ENCODE assay signal across 1 cellular context in the genomic region with DNA sequence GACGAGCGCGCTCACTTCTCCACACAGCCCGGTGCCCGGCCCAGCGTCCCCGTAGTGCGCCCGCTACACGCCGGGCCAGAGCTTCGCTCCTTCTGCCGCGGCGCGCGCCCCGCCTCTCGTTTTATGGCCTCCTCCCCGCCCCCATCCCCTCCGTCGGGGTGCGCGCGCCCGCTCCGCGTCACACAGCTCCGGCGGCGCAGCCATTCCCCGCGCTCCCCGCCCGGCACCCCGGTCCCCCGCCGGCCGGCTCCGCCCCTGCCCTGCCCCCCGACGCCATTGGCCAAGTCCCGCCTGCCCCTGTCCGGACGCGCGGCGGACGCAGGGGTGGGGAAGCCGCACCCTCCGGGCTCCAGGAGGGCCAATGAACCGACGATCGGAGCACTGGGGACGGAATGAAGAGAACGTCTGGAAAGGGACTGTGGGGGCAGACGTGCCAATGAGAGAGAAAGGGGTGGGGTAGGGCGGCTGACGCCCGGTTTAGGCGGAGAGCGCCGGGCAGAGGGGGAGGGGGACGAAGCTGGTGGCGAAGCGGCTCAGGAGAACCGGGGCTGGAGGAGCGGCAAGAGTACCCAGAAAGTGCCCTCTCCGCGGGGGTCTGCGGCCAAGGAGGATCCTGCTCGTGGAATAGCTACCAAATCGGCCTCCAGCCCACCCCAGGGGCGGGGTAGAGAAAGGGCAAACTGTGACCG.
TF ChIP-seq lines count a peak whose summit lies in the region.

A gene with protein sequence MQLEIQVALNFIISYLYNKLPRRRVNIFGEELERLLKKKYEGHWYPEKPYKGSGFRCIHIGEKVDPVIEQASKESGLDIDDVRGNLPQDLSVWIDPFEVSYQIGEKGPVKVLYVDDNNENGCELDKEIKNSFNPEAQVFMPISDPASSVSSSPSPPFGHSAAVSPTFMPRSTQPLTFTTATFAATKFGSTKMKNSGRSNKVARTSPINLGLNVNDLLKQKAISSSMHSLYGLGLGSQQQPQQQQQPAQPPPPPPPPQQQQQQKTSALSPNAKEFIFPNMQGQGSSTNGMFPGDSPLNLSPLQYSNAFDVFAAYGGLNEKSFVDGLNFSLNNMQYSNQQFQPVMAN (minus strand): TSS at position 94 of the 689 bp plus-strand sequence. CDS start 2,337 bp downstream, outside the sequence.

TF ChIP-seq in GM23338, 12 proteins besides CTCF, POLR2A, EP300 and RAD21 (continued from another document):
- TF ChIP-seq STAT1 (IDR thresholded peaks at IDR 0.05; ENCODE audit: unreplicated experiment) (no peak), NANOG (IDR thresholded peaks at IDR 0.05; ENCODE audit: borderline replicate concordance) (no peak), ZNF331 (CRISPR knock-in tag; IDR thresholded peaks at IDR 0.05; ENCODE audit: low read depth) (no peak), EZH2phosphoT487 (IDR thresholded peaks at IDR 0.05; ENCODE audit: unreplicated experiment) (no peak), EZH2 (IDR thresholded peaks at IDR 0.05; ENCODE audit: low read depth, unreplicated experiment) (no peak), JUNB (IDR thresholded peaks at IDR 0.05; ENCODE audit: unreplicated experiment) (no peak)
- TF ChIP-seq, protein P1, sequence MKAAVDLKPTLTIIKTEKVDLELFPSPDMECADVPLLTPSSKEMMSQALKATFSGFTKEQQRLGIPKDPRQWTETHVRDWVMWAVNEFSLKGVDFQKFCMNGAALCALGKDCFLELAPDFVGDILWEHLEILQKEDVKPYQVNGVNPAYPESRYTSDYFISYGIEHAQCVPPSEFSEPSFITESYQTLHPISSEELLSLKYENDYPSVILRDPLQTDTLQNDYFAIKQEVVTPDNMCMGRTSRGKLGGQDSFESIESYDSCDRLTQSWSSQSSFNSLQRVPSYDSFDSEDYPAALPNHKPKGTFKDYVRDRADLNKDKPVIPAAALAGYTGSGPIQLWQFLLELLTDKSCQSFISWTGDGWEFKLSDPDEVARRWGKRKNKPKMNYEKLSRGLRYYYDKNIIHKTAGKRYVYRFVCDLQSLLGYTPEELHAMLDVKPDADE (IDR thresholded peaks at IDR 0.05): no peak
- TF ChIP-seq, protein P2, sequence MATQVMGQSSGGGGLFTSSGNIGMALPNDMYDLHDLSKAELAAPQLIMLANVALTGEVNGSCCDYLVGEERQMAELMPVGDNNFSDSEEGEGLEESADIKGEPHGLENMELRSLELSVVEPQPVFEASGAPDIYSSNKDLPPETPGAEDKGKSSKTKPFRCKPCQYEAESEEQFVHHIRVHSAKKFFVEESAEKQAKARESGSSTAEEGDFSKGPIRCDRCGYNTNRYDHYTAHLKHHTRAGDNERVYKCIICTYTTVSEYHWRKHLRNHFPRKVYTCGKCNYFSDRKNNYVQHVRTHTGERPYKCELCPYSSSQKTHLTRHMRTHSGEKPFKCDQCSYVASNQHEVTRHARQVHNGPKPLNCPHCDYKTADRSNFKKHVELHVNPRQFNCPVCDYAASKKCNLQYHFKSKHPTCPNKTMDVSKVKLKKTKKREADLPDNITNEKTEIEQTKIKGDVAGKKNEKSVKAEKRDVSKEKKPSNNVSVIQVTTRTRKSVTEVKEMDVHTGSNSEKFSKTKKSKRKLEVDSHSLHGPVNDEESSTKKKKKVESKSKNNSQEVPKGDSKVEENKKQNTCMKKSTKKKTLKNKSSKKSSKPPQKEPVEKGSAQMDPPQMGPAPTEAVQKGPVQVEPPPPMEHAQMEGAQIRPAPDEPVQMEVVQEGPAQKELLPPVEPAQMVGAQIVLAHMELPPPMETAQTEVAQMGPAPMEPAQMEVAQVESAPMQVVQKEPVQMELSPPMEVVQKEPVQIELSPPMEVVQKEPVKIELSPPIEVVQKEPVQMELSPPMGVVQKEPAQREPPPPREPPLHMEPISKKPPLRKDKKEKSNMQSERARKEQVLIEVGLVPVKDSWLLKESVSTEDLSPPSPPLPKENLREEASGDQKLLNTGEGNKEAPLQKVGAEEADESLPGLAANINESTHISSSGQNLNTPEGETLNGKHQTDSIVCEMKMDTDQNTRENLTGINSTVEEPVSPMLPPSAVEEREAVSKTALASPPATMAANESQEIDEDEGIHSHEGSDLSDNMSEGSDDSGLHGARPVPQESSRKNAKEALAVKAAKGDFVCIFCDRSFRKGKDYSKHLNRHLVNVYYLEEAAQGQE (IDR thresholded peaks at IDR 0.05; ENCODE audit: unreplicated experiment): no peak
- TF ChIP-seq, protein P3, sequence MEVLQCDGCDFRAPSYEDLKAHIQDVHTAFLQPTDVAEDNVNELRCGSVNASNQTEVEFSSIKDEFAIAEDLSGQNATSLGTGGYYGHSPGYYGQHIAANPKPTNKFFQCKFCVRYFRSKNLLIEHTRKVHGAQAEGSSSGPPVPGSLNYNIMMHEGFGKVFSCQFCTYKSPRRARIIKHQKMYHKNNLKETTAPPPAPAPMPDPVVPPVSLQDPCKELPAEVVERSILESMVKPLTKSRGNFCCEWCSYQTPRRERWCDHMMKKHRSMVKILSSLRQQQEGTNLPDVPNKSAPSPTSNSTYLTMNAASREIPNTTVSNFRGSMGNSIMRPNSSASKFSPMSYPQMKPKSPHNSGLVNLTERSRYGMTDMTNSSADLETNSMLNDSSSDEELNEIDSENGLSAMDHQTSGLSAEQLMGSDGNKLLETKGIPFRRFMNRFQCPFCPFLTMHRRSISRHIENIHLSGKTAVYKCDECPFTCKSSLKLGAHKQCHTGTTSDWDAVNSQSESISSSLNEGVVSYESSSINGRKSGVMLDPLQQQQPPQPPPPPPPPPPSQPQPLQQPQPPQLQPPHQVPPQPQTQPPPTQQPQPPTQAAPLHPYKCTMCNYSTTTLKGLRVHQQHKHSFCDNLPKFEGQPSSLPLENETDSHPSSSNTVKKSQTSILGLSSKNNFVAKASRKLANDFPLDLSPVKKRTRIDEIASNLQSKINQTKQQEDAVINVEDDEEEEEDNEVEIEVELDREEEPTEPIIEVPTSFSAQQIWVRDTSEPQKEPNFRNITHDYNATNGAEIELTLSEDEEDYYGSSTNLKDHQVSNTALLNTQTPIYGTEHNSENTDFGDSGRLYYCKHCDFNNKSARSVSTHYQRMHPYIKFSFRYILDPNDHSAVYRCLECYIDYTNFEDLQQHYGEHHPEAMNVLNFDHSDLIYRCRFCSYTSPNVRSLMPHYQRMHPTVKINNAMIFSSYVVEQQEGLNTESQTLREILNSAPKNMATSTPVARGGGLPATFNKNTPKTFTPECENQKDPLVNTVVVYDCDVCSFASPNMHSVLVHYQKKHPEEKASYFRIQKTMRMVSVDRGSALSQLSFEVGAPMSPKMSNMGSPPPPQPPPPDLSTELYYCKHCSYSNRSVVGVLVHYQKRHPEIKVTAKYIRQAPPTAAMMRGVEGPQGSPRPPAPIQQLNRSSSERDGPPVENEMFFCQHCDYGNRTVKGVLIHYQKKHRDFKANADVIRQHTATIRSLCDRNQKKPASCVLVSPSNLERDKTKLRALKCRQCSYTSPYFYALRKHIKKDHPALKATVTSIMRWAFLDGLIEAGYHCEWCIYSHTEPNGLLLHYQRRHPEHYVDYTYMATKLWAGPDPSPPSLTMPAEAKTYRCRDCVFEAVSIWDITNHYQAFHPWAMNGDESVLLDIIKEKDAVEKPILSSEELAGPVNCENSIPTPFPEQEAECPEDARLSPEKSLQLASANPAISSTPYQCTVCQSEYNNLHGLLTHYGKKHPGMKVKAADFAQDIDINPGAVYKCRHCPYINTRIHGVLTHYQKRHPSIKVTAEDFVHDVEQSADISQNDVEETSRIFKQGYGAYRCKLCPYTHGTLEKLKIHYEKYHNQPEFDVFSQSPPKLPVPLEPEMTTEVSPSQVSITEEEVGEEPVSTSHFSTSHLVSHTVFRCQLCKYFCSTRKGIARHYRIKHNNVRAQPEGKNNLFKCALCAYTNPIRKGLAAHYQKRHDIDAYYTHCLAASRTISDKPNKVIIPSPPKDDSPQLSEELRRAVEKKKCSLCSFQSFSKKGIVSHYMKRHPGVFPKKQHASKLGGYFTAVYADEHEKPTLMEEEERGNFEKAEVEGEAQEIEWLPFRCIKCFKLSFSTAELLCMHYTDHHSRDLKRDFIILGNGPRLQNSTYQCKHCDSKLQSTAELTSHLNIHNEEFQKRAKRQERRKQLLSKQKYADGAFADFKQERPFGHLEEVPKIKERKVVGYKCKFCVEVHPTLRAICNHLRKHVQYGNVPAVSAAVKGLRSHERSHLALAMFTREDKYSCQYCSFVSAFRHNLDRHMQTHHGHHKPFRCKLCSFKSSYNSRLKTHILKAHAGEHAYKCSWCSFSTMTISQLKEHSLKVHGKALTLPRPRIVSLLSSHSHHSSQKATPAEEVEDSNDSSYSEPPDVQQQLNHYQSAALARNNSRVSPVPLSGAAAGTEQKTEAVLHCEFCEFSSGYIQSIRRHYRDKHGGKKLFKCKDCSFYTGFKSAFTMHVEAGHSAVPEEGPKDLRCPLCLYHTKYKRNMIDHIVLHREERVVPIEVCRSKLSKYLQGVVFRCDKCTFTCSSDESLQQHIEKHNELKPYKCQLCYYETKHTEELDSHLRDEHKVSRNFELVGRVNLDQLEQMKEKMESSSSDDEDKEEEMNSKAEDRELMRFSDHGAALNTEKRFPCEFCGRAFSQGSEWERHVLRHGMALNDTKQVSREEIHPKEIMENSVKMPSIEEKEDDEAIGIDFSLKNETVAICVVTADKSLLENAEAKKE (CRISPR knock-in tag; IDR thresholded peaks at IDR 0.05): no peak
